In the genomic region with DNA sequence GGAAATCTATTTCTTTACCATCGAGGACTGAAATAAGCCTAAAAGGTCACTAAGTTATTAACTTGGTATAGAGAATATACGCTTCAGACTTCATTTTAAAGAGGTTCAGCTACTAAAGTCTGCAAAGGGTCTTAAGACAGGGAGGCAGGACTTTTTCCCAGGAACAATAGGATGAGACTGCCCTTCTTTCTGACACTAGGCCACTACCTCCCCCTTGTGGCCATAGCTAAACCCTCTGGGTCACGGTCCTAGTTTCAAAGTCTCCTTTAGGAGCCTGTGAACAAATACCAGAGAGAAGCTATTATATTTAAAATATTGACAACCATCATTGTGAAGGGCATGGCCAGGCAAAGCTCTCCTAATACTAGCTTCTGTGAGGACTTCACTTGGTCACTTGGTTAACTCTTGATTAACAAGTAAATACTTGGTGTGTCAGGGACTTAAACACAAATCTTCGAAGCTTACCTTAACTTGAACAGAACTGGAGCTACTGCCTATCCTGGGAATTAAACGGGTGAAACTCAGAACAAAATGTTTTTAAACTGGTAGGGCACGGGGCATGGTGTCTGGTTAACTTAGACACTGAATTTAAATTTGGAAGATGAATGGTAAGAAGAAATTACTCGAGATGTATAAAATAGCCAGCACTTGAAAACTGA, we compare ENCODE assay signal across 8 cellular contexts.
DNase-seq lines count a peak whose midpoint lies in the region; ATAC-seq and TF ChIP-seq lines count a peak whose summit lies in the region.

No MANE protein-coding gene starts in this region.

- peak; percentile 66 for TF ChIP-seq CTCF in DND-41 (IDR thresholded peaks at IDR 0.05; ENCODE audit: borderline replicate concordance, extremely low read depth, low read length, poor library complexity, severe bottlenecking)
- peak; percentile 86 for TF ChIP-seq CTCF in cardiac muscle cell (IDR thresholded peaks at IDR 0.05; ENCODE audit: low read depth, low read length)

- CTCF ChIA-PET in activated CD4-positive, alpha-beta memory T cell treated with anti-CD3 and anti-CD28 coated beads for 36 hours (lab: Charles Lee): interaction anchor here (0.6 to 2.4 kb wide), 21 partner anchors 9 to 391 kb away, joined by 3 to 26 read pairs (median 3); partner anchors contain the start of gene CCDC6

- H3K79me2 ChIP-seq in DND-41 (ENCODE audit: insufficient read depth, low read length): peaks cover 9% of the 10 kb centered on the region; the same call in 1 of the 2 replicates

- peak; percentile 58; the same call in 1 of the 3 replicates for ATAC-seq in DND-41 (ENCODE audit: insufficient read depth, low read depth)

- H3K4me3 Mint-ChIP-seq in activated CD4-positive, alpha-beta memory T cell treated with anti-CD3 and anti-CD28 coated beads for 36 hours: no peak overlapping the region

- H3K9me3 Mint-ChIP-seq in activated CD4-positive, alpha-beta memory T cell treated with anti-CD3 and anti-CD28 coated beads for 36 hours: no peaks in the 10 kb centered on the region

- H3K36me3 ChIP-seq in DND-41 (ENCODE audit: insufficient read depth, low read length): peaks cover 42% of the 10 kb centered on the region
- no peaks in the 10 kb centered on the region for H3K36me3 ChIP-seq in cardiac muscle cell

- no peak overlapping the region for H3K9ac ChIP-seq in DND-41 (ENCODE audit: low read depth, low read length)

- POLR2A ChIA-PET in activated CD4-positive, alpha-beta memory T cell treated with anti-CD3 and anti-CD28 coated beads for 36 hours (lab: Charles Lee): interaction anchor here (1.2 kb wide), 1 partner anchor 74 kb away, joined by 3 read pairs; no protein-coding TSS in a partner anchor

- no peaks in the 10 kb centered on the region for H3K9me3 ChIP-seq in DND-41 (ENCODE audit: insufficient read depth, low read length, severe bottlenecking)
- no peaks in the 10 kb centered on the region for H3K9me3 ChIP-seq in cardiac muscle cell (ENCODE audit: low read depth)

- no peak overlapping the region for H3K4me3 ChIP-seq in DND-41 (ENCODE audit: low read depth in 1 of 2, low read length in 2 of 2)
- H3K4me3 ChIP-seq in cardiac muscle cell: no peak overlapping the region

- H3K36me3 Mint-ChIP-seq in activated CD4-positive, alpha-beta memory T cell treated with anti-CD3 and anti-CD28 coated beads for 36 hours: peaks cover 47% of the 10 kb centered on the region

- H4K20me1 ChIP-seq in DND-41 (ENCODE audit: insufficient read depth, low read length): peaks cover 3% of the 10 kb centered on the region; the same call in 1 of the 2 replicates

- no peaks in the 10 kb centered on the region for H3K27me3 ChIP-seq in DND-41 (ENCODE audit: insufficient read depth, low read length, poor library complexity)
- H3K27me3 ChIP-seq in cardiac muscle cell: no peaks in the 10 kb centered on the region

- no peaks in the 10 kb centered on the region for H3K4me1 ChIP-seq in DND-41 (ENCODE audit: insufficient read depth, low read length)
- peaks cover 26% of the 10 kb centered on the region for H3K4me1 ChIP-seq in cardiac muscle cell (ENCODE audit: low read depth)

- no peak overlapping the region for H3K4me2 ChIP-seq in DND-41 (ENCODE audit: insufficient read depth, low read length)

- peaks cover 52% of the 10 kb centered on the region for H3K4me1 Mint-ChIP-seq in activated CD4-positive, alpha-beta memory T cell treated with anti-CD3 and anti-CD28 coated beads for 36 hours (ENCODE audit: low read depth)

- peak; percentile 15 for DNase-seq in 8988T
- DNase-seq in DND-41: peak; percentile 27
- peak; percentile 39 for DNase-seq in NCI-H1092 treated with DMSO at 0.1 percent for 48 hours (lab: John Stamatoyannopoulos, UW)
- peak; percentile 32 for DNase-seq in activated CD4-positive, alpha-beta memory T cell treated with anti-CD3 and anti-CD28 coated beads for 36 hours
- peak; percentile 69 to 75 for DNase-seq in cardiac muscle cell (ENCODE audit: low read depth in 1 of 2, low spot score in 1 of 2)
- peak; percentile 56 for DNase-seq in retina
- no peak for DNase-seq in GM19240 (ENCODE audit: insufficient read length, low spot score)
- DNase-seq in GM19238 (ENCODE audit: insufficient read length, low spot score): no peak

- H3K27ac ChIP-seq in DND-41 (ENCODE audit: low read length) (no peak overlapping the region), cardiac muscle cell (peak overlapping the region; percentile 50)

- H3K27me3 Mint-ChIP-seq in activated CD4-positive, alpha-beta memory T cell treated with anti-CD3 and anti-CD28 coated beads for 36 hours: no peaks in the 10 kb centered on the region

- no peak overlapping the region for H3K27ac Mint-ChIP-seq in activated CD4-positive, alpha-beta memory T cell treated with anti-CD3 and anti-CD28 coated beads for 36 hours

- intact Hi-C loops in activated CD4-positive, alpha-beta memory T cell treated with anti-CD3 and anti-CD28 coated beads for 36 hours (cut with micrococcal nuclease): loop anchor here (5.0 kb wide), 1 partner anchor 202 kb away; no protein-coding TSS in a partner anchor

- no peak overlapping the region for H2AFZ ChIP-seq in DND-41 (ENCODE audit: low read depth, low read length)

Comparison
In these comparisons a context has a peak if more than half of its experiments do, and no peak if none do; other contexts are left out.
1. DNase-seq: peak in 8988T (single experiment), DND-41 (single experiment), NCI-H1092 treated with DMSO at 0.1 percent for 48 hours (single experiment), activated CD4-positive, alpha-beta memory T cell treated with anti-CD3 and anti-CD28 coated beads for 36 hours (single experiment), cardiac muscle cell (2 of 2) and retina (single experiment); none in GM19240 (single experiment) and GM19238 (single experiment).